19 cellular contexts compared by ENCODE assay signal in genomic region chr9:3468407-3469205, GRCh38. TPM values are rescaled to one million over a fixed set of nuclear protein-coding genes. Genes with fewer than 3 reads are reported as not detected.
A peak's percentile ranks its signal among the peaks of the same experiment; 100 is the strongest.
DNase-seq lines count a peak whose midpoint lies in the region; FAIRE-seq and TF ChIP-seq lines count a peak whose summit lies in the region.
"Had no signal": no experiment of that assay in that cellular context is flagged by ENCODE, and none has a peak within 500 bp of the region (broad histone marks: within the 10 kb centered on the region; RNA-seq: fewer than 3 reads in every experiment).

No MANE protein-coding gene starts in this region.

- H3K9me3 ChIP-seq in SJCRH30 (replicated peaks) = no peaks in the 10 kb centered on the region
- H3K9me3 ChIP-seq in kidney (ENCODE audit: control insufficient read depth in 1 of 2, low read length in 2 of 2) = no peaks in the 10 kb centered on the region
- H3K9me3 ChIP-seq: body of pancreas, vagina had no signal

- no peaks in the 10 kb centered on the region for H3K36me3 ChIP-seq in SJCRH30
- no peaks in the 10 kb centered on the region for H3K36me3 ChIP-seq in kidney (ENCODE audit: control insufficient read depth in 1 of 2, insufficient read depth in 2 of 2, low read length in 2 of 2)
- H3K36me3 ChIP-seq: vagina had no signal

- FAIRE-seq in kidney (lab: Jason Lieb, UNC) = peak; percentile 54

- H3K27ac ChIP-seq in SJCRH30 (peak overlapping the region; percentile 40; the same call in 1 of the 2 replicates), kidney (ENCODE audit: low read depth in 2 of 2, low read length in 2 of 2) (no peak overlapping the region)
- H3K27ac ChIP-seq: body of pancreas, vagina, VCaP had no signal

- DNase-seq in COR-L47 (lab: John Stamatoyannopoulos, UW) (peak; percentile 52), NCI-H1105 (lab: John Stamatoyannopoulos, UW) (peak; percentile 4), SJCRH30 (peak in 1 of 2 experiments; percentile 9), kidney (no peak), GM10266 (ENCODE audit: extremely low spot score) (no peak), HCEC 1CT (no peak), SIG-M5 (lab: John Stamatoyannopoulos, UW) (no peak), T-helper 2 cell (no peak)
- DNase-seq: activated CD4-positive, alpha-beta memory T cell treated with anti-CD3 and anti-CD28 coated beads for 36 hours; activated T-cell treated with anti-CD3 and anti-CD28 coated beads, Interleukin-2, amount 50 U/mL, for 1 hour; body of pancreas; cortex of kidney; erythroblast; MM.1S; stimulated activated CD4-positive, alpha-beta T cell treated with anti-CD3 and anti-CD28 coated beads, Interleukin-4, amount 100 ng/mL, for 4 hours; T-helper 1 cell had no signal

- H3K9ac ChIP-seq in kidney (ENCODE audit: low read length in 2 of 2) = peak overlapping the region in 1 of 2 donors; percentile 23

- TF ChIP-seq CTCF in kidney (IDR thresholded peaks at IDR 0.05; ENCODE audit: borderline replicate concordance, extremely low read depth, insufficient read depth) (no peak), GM10266 (IDR thresholded peaks at IDR 0.05; ENCODE audit: control insufficient read depth, insufficient read depth, low read depth, missing control alignments) (no peak)

- no peak overlapping the region for H3K4me3 ChIP-seq in SJCRH30
- no peak overlapping the region for H3K4me3 ChIP-seq in kidney (ENCODE audit: low read length in 2 of 2)
- H3K4me3 ChIP-seq: body of pancreas, smooth muscle cell, vagina had no signal

- H3K4me1 ChIP-seq in SJCRH30 (peaks cover 12% of the 10 kb centered on the region), kidney (ENCODE audit: control insufficient read depth in 1 of 2, insufficient read depth in 1 of 2, low read depth in 1 of 2, low read length in 2 of 2) (no peaks in the 10 kb centered on the region)
- H3K4me1 ChIP-seq: vagina had no signal

- H3K27me3 ChIP-seq in SJCRH30 = no peaks in the 10 kb centered on the region
- H3K27me3 ChIP-seq: body of pancreas, vagina had no signal

- intact Hi-C loops in kidney (cut with DNase I) = no loop called here

RNA-seq across cellular contexts. Expression of gene RFX3, which starts 57.2 kb away (rescaled TPM):
- total RNA-seq in SJCRH30 (2014; rRNA removed; shearing (Covaris generic)) = 2.7 and 5.1 TPM in 2 replicates
- 17.8 TPM for total RNA-seq in kidney
- polyA plus RNA-seq in kidney (ENCODE audit: insufficient read depth, low read depth, low replicate concordance) = 1.6 TPM

Comparison
In these comparisons a context has a peak if more than half of its experiments do, and no peak if none do; other contexts are left out.
1. DNase-seq: peak in COR-L47 (single experiment) and NCI-H1105 (single experiment); none in kidney (single experiment), GM10266 (single experiment), HCEC 1CT (single experiment), SIG-M5 (single experiment) and T-helper 2 cell (0 of 5).